Comparison of ENCODE assay signal across 17 cellular contexts in genomic region chr19:4120531-4120930, GRCh38. TPM values are rescaled to one million over a fixed set of nuclear protein-coding genes. Genes with fewer than 3 reads are reported as not detected.
A peak's percentile ranks its signal among the peaks of the same experiment; 100 is the strongest.
DNase-seq lines count a peak whose midpoint lies in the region; ATAC-seq and TF ChIP-seq lines count a peak whose summit lies in the region.
"Had no signal": no experiment of that assay in that cellular context is flagged by ENCODE, and none has a peak within 500 bp of the region (broad histone marks: within the 10 kb centered on the region; RNA-seq: fewer than 3 reads in every experiment).

No MANE protein-coding gene starts in this region.

- H3K27ac Mint-ChIP-seq in natural killer cell = peak overlapping the region; percentile 70 to 97
- peak overlapping the region in 1 of 2 donors; percentile 15 for H3K27ac Mint-ChIP-seq in natural killer cell treated with Interleukin-12 subunit alpha and Interleukin-12 subunit beta and Interleukin-15 and Interleukin-18, amount 100 ng/mL, for 72 hours
- H3K27ac Mint-ChIP-seq in T-helper 17 cell = peak overlapping the region; percentile 21
- H3K27ac Mint-ChIP-seq: activated B cell treated with CpG ODN at 0.5 μM for 24 hours had no signal

- H3K9me3 ChIP-seq in T-helper 17 cell (ENCODE audit: control insufficient read depth, low read length, poor library complexity, severe bottlenecking) (no peaks in the 10 kb centered on the region), upper lobe of right lung (no peaks in the 10 kb centered on the region)

- H3K36me3 Mint-ChIP-seq in natural killer cell = no peaks in the 10 kb centered on the region
- H3K36me3 Mint-ChIP-seq in natural killer cell treated with Interleukin-12 subunit alpha and Interleukin-12 subunit beta and Interleukin-15 and Interleukin-18, amount 100 ng/mL, for 72 hours = no peaks in the 10 kb centered on the region
- peaks cover 4% of the 10 kb centered on the region for H3K36me3 Mint-ChIP-seq in T-helper 17 cell (ENCODE audit: low read depth)

- H3K4me1 ChIP-seq in upper lobe of right lung = peaks cover 15% of the 10 kb centered on the region

- H3K4me3 Mint-ChIP-seq in natural killer cell (no peak overlapping the region), T-helper 17 cell (no peak overlapping the region)
- no peak overlapping the region for H3K4me3 Mint-ChIP-seq in natural killer cell treated with Interleukin-12 subunit alpha and Interleukin-12 subunit beta and Interleukin-15 and Interleukin-18, amount 100 ng/mL, for 72 hours
- H3K4me3 Mint-ChIP-seq: activated B cell treated with CpG ODN at 0.5 μM for 24 hours; activated naive CD8-positive, alpha-beta T cell treated with anti-CD3 and anti-CD28 coated beads, Interleukin-2, amount 10 ng/mL, durations not matched to agents 7 days and 5 days had no signal

- ATAC-seq in natural killer cell = no peak
- ATAC-seq in natural killer cell treated with Interleukin-12 subunit alpha and Interleukin-12 subunit beta and Interleukin-15 and Interleukin-18, amount 100 ng/mL, for 72 hours = no peak
- ATAC-seq in T-helper 17 cell = no peak
- no peak for ATAC-seq in upper lobe of right lung
- ATAC-seq: left colon had no signal

- H3K9me3 Mint-ChIP-seq in natural killer cell = no peaks in the 10 kb centered on the region
- no peaks in the 10 kb centered on the region for H3K9me3 Mint-ChIP-seq in natural killer cell treated with Interleukin-12 subunit alpha and Interleukin-12 subunit beta and Interleukin-15 and Interleukin-18, amount 100 ng/mL, for 72 hours
- H3K9me3 Mint-ChIP-seq: activated B cell treated with CpG ODN at 0.5 μM for 24 hours; activated naive CD8-positive, alpha-beta T cell treated with anti-CD3 and anti-CD28 coated beads, Interleukin-2, amount 10 ng/mL, durations not matched to agents 7 days and 5 days had no signal

- peaks cover 36% of the 10 kb centered on the region for H3K36me3 ChIP-seq in upper lobe of right lung

- no peak for DNase-seq in natural killer cell
- DNase-seq in natural killer cell treated with Interleukin-12 subunit alpha and Interleukin-12 subunit beta and Interleukin-15 and Interleukin-18, amount 100 ng/mL, for 72 hours (ENCODE audit: low spot score) = no peak
- DNase-seq in T-helper 17 cell = no peak
- DNase-seq in fibroblast of the aortic adventitia (ENCODE audit: low read depth) = peak; percentile 84
- no peak for DNase-seq in upper lobe of right lung
- no peak for DNase-seq in LoVo (ENCODE audit: low spot score)
- DNase-seq in iPS-NIHi7 (ENCODE audit: extremely low spot score) = no peak
- no peak for DNase-seq in NCI-H1436 treated with DMSO at 0.1 percent for 48 hours (lab: John Stamatoyannopoulos, UW)
- DNase-seq: activated B cell treated with CpG ODN at 0.5 μM for 24 hours; activated naive CD8-positive, alpha-beta T cell treated with anti-CD3 and anti-CD28 coated beads, Interleukin-2, amount 10 ng/mL, durations not matched to agents 7 days and 5 days; cerebellar nuclear complex; GOT3; hippocampal formation; left colon; RPMI8226 had no signal

- H3K4me3 ChIP-seq in fibroblast of the aortic adventitia (ENCODE audit: low read depth, low read length) = no peak overlapping the region
- no peak overlapping the region for H3K4me3 ChIP-seq in upper lobe of right lung

- no peaks in the 10 kb centered on the region for H3K27me3 ChIP-seq in upper lobe of right lung

- H3K27ac ChIP-seq in upper lobe of right lung = no peak overlapping the region
- H3K27ac ChIP-seq: epithelial cell of prostate had no signal

- H3K4me1 Mint-ChIP-seq in natural killer cell (peaks cover 20 to 39% of the 10 kb centered on the region in 2 donors), T-helper 17 cell (peaks cover 29% of the 10 kb centered on the region)
- H3K4me1 Mint-ChIP-seq in natural killer cell treated with Interleukin-12 subunit alpha and Interleukin-12 subunit beta and Interleukin-15 and Interleukin-18, amount 100 ng/mL, for 72 hours (ENCODE audit: low read depth in 2 of 2) = peaks cover 21 to 33% of the 10 kb centered on the region in 2 donors

- intact Hi-C loops in natural killer cell (cut with micrococcal nuclease) = no loop called here
- intact Hi-C loops in upper lobe of right lung (cut with DNase I) = no loop called here

- no peak for TF ChIP-seq CTCF in natural killer cell (IDR thresholded peaks at IDR 0.05)
- TF ChIP-seq CTCF in fibroblast of the aortic adventitia (IDR thresholded peaks at IDR 0.05; ENCODE audit: insufficient read depth, low read length) = no peak
- TF ChIP-seq CTCF in upper lobe of right lung (IDR thresholded peaks at IDR 0.05) = no peak

- H3K27me3 Mint-ChIP-seq in natural killer cell (ENCODE audit: low read depth in 2 of 2) (no peaks in the 10 kb centered on the region), T-helper 17 cell (no peaks in the 10 kb centered on the region)
- H3K27me3 Mint-ChIP-seq in natural killer cell treated with Interleukin-12 subunit alpha and Interleukin-12 subunit beta and Interleukin-15 and Interleukin-18, amount 100 ng/mL, for 72 hours = no peaks in the 10 kb centered on the region
- H3K27me3 Mint-ChIP-seq: activated B cell treated with CpG ODN at 0.5 μM for 24 hours; activated naive CD8-positive, alpha-beta T cell treated with anti-CD3 and anti-CD28 coated beads, Interleukin-2, amount 10 ng/mL, durations not matched to agents 7 days and 5 days had no signal

RNA-seq across cellular contexts. Expression of gene MAP2K2, which starts 3.4 kb away (rescaled TPM):
- 100 to 1,000 TPM; 137 to 154 (median 152) TPM for total RNA-seq in natural killer cell
- 100 to 1,000 TPM; 170 to 206 TPM for total RNA-seq in natural killer cell treated with Interleukin-12 subunit alpha and Interleukin-12 subunit beta and Interleukin-15 and Interleukin-18, amount 100 ng/mL, for 72 hours
- 10 to 100 TPM; 94.3 to 94.6 TPM for total RNA-seq in T-helper 17 cell
- 177 and 215 TPM in 2 replicates for total RNA-seq in fibroblast of the aortic adventitia (ENCODE audit: low replicate concordance)
- total RNA-seq in upper lobe of right lung = 110 TPM

RNA-seq across cellular contexts. Expression of gene CREB3L3, which starts 32.9 kb away (rescaled TPM):
- total RNA-seq in natural killer cell (under 1 TPM in 2 of 3 donors, not detected in 1; 0.43 to 0.70 TPM), T-helper 17 cell (under 1 TPM in 1 of 2 donors, not detected in 1; 0.82 TPM), fibroblast of the aortic adventitia (ENCODE audit: low replicate concordance) (not detected in 2 replicates), upper lobe of right lung (not detected)
- not detected for total RNA-seq in natural killer cell treated with Interleukin-12 subunit alpha and Interleukin-12 subunit beta and Interleukin-15 and Interleukin-18, amount 100 ng/mL, for 72 hours
- total RNA-seq: activated B cell treated with CpG ODN at 0.5 μM for 24 hours; activated naive CD8-positive, alpha-beta T cell treated with anti-CD3 and anti-CD28 coated beads, Interleukin-2, amount 10 ng/mL, durations not matched to agents 7 days and 5 days; temporal lobe had no signal

RNA-seq across cellular contexts. Expression of gene ZBTB7A, which starts 53.8 kb away (rescaled TPM):
- total RNA-seq in natural killer cell (10 to 100 TPM; 81.6 to 97.7 (median 82.9) TPM), T-helper 17 cell (10 to 100 TPM; 47.3 to 51.1 TPM), fibroblast of the aortic adventitia (ENCODE audit: low replicate concordance) (23.5 and 31.6 TPM in 2 replicates), upper lobe of right lung (54.3 TPM)
- total RNA-seq in natural killer cell treated with Interleukin-12 subunit alpha and Interleukin-12 subunit beta and Interleukin-15 and Interleukin-18, amount 100 ng/mL, for 72 hours = 10 to 100 TPM; 63.4 to 70.5 TPM
